In genomic region chr2:128469203-128469602, GRCh38 we compare ENCODE assay signal across 11 cellular contexts.
DNase-seq lines count a peak whose midpoint lies in the region; ATAC-seq and TF ChIP-seq lines count a peak whose summit lies in the region.
"Had no signal": no experiment of that assay in that cellular context is flagged by ENCODE, and none has a peak within 500 bp of the region (broad histone marks: within the 10 kb centered on the region; RNA-seq: fewer than 3 reads in every experiment).

No MANE protein-coding gene starts in this region.

- no peaks in the 10 kb centered on the region for H4K20me1 ChIP-seq in MM.1S (ENCODE audit: insufficient read depth, low read length)

- no peak overlapping the region for H3K4me3 ChIP-seq in MM.1S (ENCODE audit: low read length)
- no peak overlapping the region for H3K4me3 ChIP-seq in epithelial cell of proximal tubule (ENCODE audit: low read depth, low read length)
- H3K4me3 ChIP-seq: heart left ventricle had no signal

- CTCF ChIA-PET in activated CD4-positive, alpha-beta T cell treated with anti-CD3 and anti-CD28 coated beads, Interleukin-2, amount 10 ng/mL, durations not matched to agents 7 days and 5 days (lab: Charles Lee) = no interaction called here

- H3K4me1 ChIP-seq in MM.1S (ENCODE audit: low read length) = no peaks in the 10 kb centered on the region

- no peaks in the 10 kb centered on the region for H3K36me3 ChIP-seq in MM.1S (replicated peaks; ENCODE audit: insufficient read depth, low read length)
- H3K36me3 ChIP-seq: heart left ventricle had no signal

- TF ChIP-seq CTCF in MM.1S (IDR thresholded peaks at IDR 0.05; ENCODE audit: low read length) (peak; percentile 48), epithelial cell of proximal tubule (conservative IDR thresholded peaks at IDR 0.05; ENCODE audit: low read depth, low read length) (peak; percentile 47)

- peaks cover 11% of the 10 kb centered on the region for H3K36me3 Mint-ChIP-seq in activated CD4-positive, alpha-beta T cell treated with anti-CD3 and anti-CD28 coated beads, Interleukin-2, amount 10 ng/mL, durations not matched to agents 7 days and 5 days (ENCODE audit: low read depth)

- no peaks in the 10 kb centered on the region for H3K27me3 ChIP-seq in MM.1S (replicated peaks; ENCODE audit: insufficient read depth, low read length)
- H3K27me3 ChIP-seq: BLaER1 treated with 17β-estradiol and CSF1 and Interleukin-3, amounts not matched to agents 10 nM and 100 nM had no signal

- DNase-seq in activated CD4-positive, alpha-beta T cell treated with anti-CD3 and anti-CD28 coated beads for 48 hours = peak; percentile 11
- no peak for DNase-seq in activated CD4-positive, alpha-beta T cell treated with anti-CD3 and anti-CD28 coated beads, Interleukin-2, amount 10 ng/mL, durations not matched to agents 7 days and 5 days
- DNase-seq in MM.1S = no peak
- no peak for DNase-seq in epithelial cell of proximal tubule (ENCODE audit: low read depth)
- DNase-seq in stimulated activated CD8-positive, alpha-beta memory T cell treated with anti-CD3 and anti-CD28 coated beads, Interleukin-4, amount 100 ng/mL, for 48 hours = peak; percentile 34
- DNase-seq in left colon = no peak
- DNase-seq: heart left ventricle had no signal

- H3K9me3 ChIP-seq in MM.1S (replicated peaks; ENCODE audit: insufficient read depth, low read length) = no peaks in the 10 kb centered on the region

- H3K9me2 ChIP-seq in MM.1S (replicated peaks; ENCODE audit: insufficient read depth, low read length) = no peaks in the 10 kb centered on the region

- no peak for ATAC-seq in left colon
- no peak for ATAC-seq in HG02852 (IDR thresholded peaks at IDR 0.05; ENCODE audit: unreplicated experiment)
- ATAC-seq in HG02870 (IDR thresholded peaks at IDR 0.05; ENCODE audit: unreplicated experiment) = no peak
- ATAC-seq: heart left ventricle had no signal

- no peak overlapping the region for H3K9ac ChIP-seq in MM.1S (ENCODE audit: low read length)
- H3K9ac ChIP-seq: BLaER1 treated with 17β-estradiol and CSF1 and Interleukin-3, amounts not matched to agents 10 nM and 100 nM had no signal

- intact Hi-C loops in left colon (cut with DNase I, micrococcal nuclease) = no loop called here

- no peak overlapping the region for H3K27ac Mint-ChIP-seq in activated CD4-positive, alpha-beta T cell treated with anti-CD3 and anti-CD28 coated beads, Interleukin-2, amount 10 ng/mL, durations not matched to agents 7 days and 5 days

- no peak overlapping the region for H3K4me3 Mint-ChIP-seq in activated CD4-positive, alpha-beta T cell treated with anti-CD3 and anti-CD28 coated beads, Interleukin-2, amount 10 ng/mL, durations not matched to agents 7 days and 5 days

- H3K4me2 ChIP-seq in MM.1S (ENCODE audit: low read depth, low read length) = no peak overlapping the region
- H3K4me2 ChIP-seq: BLaER1 treated with 17β-estradiol and CSF1 and Interleukin-3, amounts not matched to agents 10 nM and 100 nM had no signal

- no peak overlapping the region for H3K27ac ChIP-seq in MM.1S (ENCODE audit: low read length)
- H3K27ac ChIP-seq: BLaER1 treated with 17β-estradiol and CSF1 and Interleukin-3, amounts not matched to agents 10 nM and 100 nM; heart left ventricle; RWPE1 had no signal

- no peaks in the 10 kb centered on the region for H3K79me2 ChIP-seq in MM.1S (ENCODE audit: low read length)

- POLR2A ChIA-PET in activated CD4-positive, alpha-beta T cell treated with anti-CD3 and anti-CD28 coated beads, Interleukin-2, amount 10 ng/mL, durations not matched to agents 7 days and 5 days (lab: Charles Lee) = no interaction called here

- H3F3A ChIP-seq in MM.1S (ENCODE audit: insufficient read depth, low read length) = no peaks in the 10 kb centered on the region

- H2AFZ ChIP-seq in MM.1S (ENCODE audit: low read length) = no peak overlapping the region

- peaks cover 1% of the 10 kb centered on the region for H3K27me3 Mint-ChIP-seq in activated CD4-positive, alpha-beta T cell treated with anti-CD3 and anti-CD28 coated beads, Interleukin-2, amount 10 ng/mL, durations not matched to agents 7 days and 5 days

- H3K9me3 Mint-ChIP-seq in activated CD4-positive, alpha-beta T cell treated with anti-CD3 and anti-CD28 coated beads, Interleukin-2, amount 10 ng/mL, durations not matched to agents 7 days and 5 days = peaks cover 27% of the 10 kb centered on the region

- H3K4me1 Mint-ChIP-seq in activated CD4-positive, alpha-beta T cell treated with anti-CD3 and anti-CD28 coated beads, Interleukin-2, amount 10 ng/mL, durations not matched to agents 7 days and 5 days = peaks cover 12% of the 10 kb centered on the region

Comparison
In these comparisons a context has a peak if more than half of its experiments do, and no peak if none do; other contexts are left out.
1. DNase-seq: peak in activated CD4-positive, alpha-beta T cell treated with anti-CD3 and anti-CD28 coated beads for 48 hours (single experiment) and stimulated activated CD8-positive, alpha-beta memory T cell treated with anti-CD3 and anti-CD28 coated beads, Interleukin-4, amount 100 ng/mL, for 48 hours (single experiment); none in activated CD4-positive, alpha-beta T cell treated with anti-CD3 and anti-CD28 coated beads, Interleukin-2, amount 10 ng/mL, durations not matched to agents 7 days and 5 days (single experiment), MM.1S (single experiment), epithelial cell of proximal tubule (single experiment) and left colon (0 of 2).